In genomic region chr1:89923517-89923916, GRCh38 we compare ENCODE assay signal across 36 cellular contexts.
"Had no signal": no experiment of that assay in that cellular context is flagged by ENCODE, and none has a peak within 500 bp of the region (broad histone marks: within the 10 kb centered on the region; RNA-seq: fewer than 3 reads in every experiment).

No MANE protein-coding gene starts in this region.

- H3K27me3 Mint-ChIP-seq: activated CD4-positive, alpha-beta memory T cell treated with anti-CD3 and anti-CD28 coated beads for 36 hours; activated CD4-positive, alpha-beta T cell treated with anti-CD3 and anti-CD28 coated beads for 36 hours; activated CD4-positive, alpha-beta T cell treated with anti-CD3 and anti-CD28 coated beads, Interleukin-2, amount 10 ng/mL, durations not matched to agents 24 days and 14 days; activated CD8-positive, alpha-beta memory T cell treated with anti-CD3 and anti-CD28 coated beads, Interleukin-2, amount 10 ng/mL, durations not matched to agents 7 days and 5 days; activated naive CD4-positive, alpha-beta T cell treated with anti-CD3 and anti-CD28 coated beads, Interleukin-2, amount 50 U/mL, for 24 hours; activated naive CD8-positive, alpha-beta T cell treated with anti-CD3 and anti-CD28 coated beads for 36 hours; activated naive CD8-positive, alpha-beta T cell treated with anti-CD3 and anti-CD28 coated beads, Interleukin-2, amount 50 U/mL, for 24 hours; brain; central memory CD8-positive, alpha-beta T cell; dendritic cell treated with granulocyte-macrophage colony-stimulating factor and Interleukin-4, amounts not matched to agents 40 ng/mL and 50 ng/mL, for 4 days; T-helper 17 cell had no signal

- H3K4me3 Mint-ChIP-seq: activated CD4-positive, alpha-beta memory T cell treated with anti-CD3 and anti-CD28 coated beads for 36 hours; activated CD4-positive, alpha-beta T cell treated with anti-CD3 and anti-CD28 coated beads for 36 hours; activated CD4-positive, alpha-beta T cell treated with anti-CD3 and anti-CD28 coated beads, Interleukin-2, amount 10 ng/mL, durations not matched to agents 24 days and 14 days; activated CD8-positive, alpha-beta memory T cell treated with anti-CD3 and anti-CD28 coated beads, Interleukin-2, amount 10 ng/mL, durations not matched to agents 7 days and 5 days; activated CD8-positive, alpha-beta T cell treated with anti-CD3 and anti-CD28 coated beads, Interleukin-2, amount 10 ng/mL, durations not matched to agents 7 days and 5 days; activated naive CD4-positive, alpha-beta T cell treated with anti-CD3 and anti-CD28 coated beads for 36 hours; activated naive CD4-positive, alpha-beta T cell treated with anti-CD3 and anti-CD28 coated beads, Interleukin-2, amount 50 U/mL, for 24 hours; activated naive CD8-positive, alpha-beta T cell treated with anti-CD3 and anti-CD28 coated beads for 36 hours; activated naive CD8-positive, alpha-beta T cell treated with anti-CD3 and anti-CD28 coated beads, Interleukin-2, amount 50 U/mL, for 24 hours; activated T-helper 1 cell treated with anti-CD3 and anti-CD28 coated beads, Interleukin-12 subunit alpha, Interleukin-12 subunit beta, Interleukin-2, Interleukin-4 antibody, amounts not matched to agents 30 ng/mL and 10 ng/mL and 1 ng/mL, durations not matched to agents 14 hours and 24 hours and 36 hours; brain; central memory CD8-positive, alpha-beta T cell; dendritic cell treated with granulocyte-macrophage colony-stimulating factor and Interleukin-4, amounts not matched to agents 40 ng/mL and 50 ng/mL, for 4 days; T-helper 17 cell; T-helper 2 cell treated with Interferon-gamma antibody and Interleukin-4, amounts not matched to agents 5 μg/mL and 100 μg/mL, for 36 hours had no signal

- H3K27ac ChIP-seq: adrenal gland, coronary artery, gastrocnemius medialis, heart left ventricle had no signal

- H3K4me3 ChIP-seq: adrenal gland, coronary artery, dorsolateral prefrontal cortex, gastrocnemius medialis, heart left ventricle had no signal

- FAIRE-seq: bronchial epithelial cell had no signal

- H3K4me1 Mint-ChIP-seq: activated CD4-positive, alpha-beta T cell treated with anti-CD3 and anti-CD28 coated beads, Interleukin-2, amount 10 ng/mL, durations not matched to agents 24 days and 14 days had no signal

- H3K27ac Mint-ChIP-seq: activated CD4-positive, alpha-beta memory T cell treated with anti-CD3 and anti-CD28 coated beads for 36 hours; activated CD4-positive, alpha-beta T cell treated with anti-CD3 and anti-CD28 coated beads for 36 hours; activated CD4-positive, alpha-beta T cell treated with anti-CD3 and anti-CD28 coated beads, Interleukin-2, amount 10 ng/mL, durations not matched to agents 24 days and 14 days; activated CD8-positive, alpha-beta memory T cell treated with anti-CD3 and anti-CD28 coated beads, Interleukin-2, amount 10 ng/mL, durations not matched to agents 7 days and 5 days; activated CD8-positive, alpha-beta T cell treated with anti-CD3 and anti-CD28 coated beads, Interleukin-2, amount 10 ng/mL, durations not matched to agents 7 days and 5 days; activated naive CD4-positive, alpha-beta T cell treated with anti-CD3 and anti-CD28 coated beads for 36 hours; activated naive CD4-positive, alpha-beta T cell treated with anti-CD3 and anti-CD28 coated beads, Interleukin-2, amount 50 U/mL, for 24 hours; activated naive CD8-positive, alpha-beta T cell treated with anti-CD3 and anti-CD28 coated beads for 36 hours; activated naive CD8-positive, alpha-beta T cell treated with anti-CD3 and anti-CD28 coated beads, Interleukin-2, amount 50 U/mL, for 24 hours; activated T-helper 1 cell treated with anti-CD3 and anti-CD28 coated beads, Interleukin-12 subunit alpha, Interleukin-12 subunit beta, Interleukin-2, Interleukin-4 antibody, amounts not matched to agents 30 ng/mL and 10 ng/mL and 1 ng/mL, durations not matched to agents 14 hours and 24 hours and 36 hours; activated T-helper 2 cell treated with anti-CD3 and anti-CD28 coated beads, Interferon-gamma antibody, Interleukin-2, Interleukin-4, amounts not matched to agents 10 μg/mL and 5 μg/mL and 100 μg/mL, durations not matched to agents 14 hours and 24 hours and 36 hours; brain; dendritic cell treated with granulocyte-macrophage colony-stimulating factor and Interleukin-4, amounts not matched to agents 40 ng/mL and 50 ng/mL, for 4 days; T-helper 17 cell; T-helper 2 cell treated with Interferon-gamma antibody and Interleukin-4, amounts not matched to agents 5 μg/mL and 100 μg/mL, for 36 hours had no signal

- H3K9me3 ChIP-seq: adrenal gland, gastrocnemius medialis had no signal

- H3K27me3 ChIP-seq: adrenal gland, dorsolateral prefrontal cortex, gastrocnemius medialis, heart left ventricle had no signal

- H3K9me3 Mint-ChIP-seq: activated naive CD4-positive, alpha-beta T cell treated with anti-CD3 and anti-CD28 coated beads, Interleukin-2, amount 50 U/mL, for 24 hours; central memory CD8-positive, alpha-beta T cell; dendritic cell treated with granulocyte-macrophage colony-stimulating factor and Interleukin-4, amounts not matched to agents 40 ng/mL and 50 ng/mL, for 4 days had no signal

- ATAC-seq: activated CD4-positive, alpha-beta T cell treated with anti-CD3 and anti-CD28 coated beads for 36 hours; activated CD8-positive, alpha-beta memory T cell treated with anti-CD3 and anti-CD28 coated beads, Interleukin-2, amount 10 ng/mL, durations not matched to agents 7 days and 5 days; activated CD8-positive, alpha-beta T cell treated with anti-CD3 and anti-CD28 coated beads, Interleukin-2, amount 10 ng/mL, durations not matched to agents 7 days and 5 days; activated naive CD8-positive, alpha-beta T cell treated with anti-CD3 and anti-CD28 coated beads, Interleukin-2, amount 50 U/mL, for 24 hours; esophagus mucosa; gastrocnemius medialis; heart left ventricle; T-helper 17 cell had no signal

- H3K36me3 ChIP-seq: adrenal gland, gastrocnemius medialis had no signal

- DNase-seq: activated CD4-positive, alpha-beta memory T cell treated with anti-CD3 and anti-CD28 coated beads for 36 hours; activated CD4-positive, alpha-beta T cell treated with anti-CD3 and anti-CD28 coated beads for 36 hours; activated CD4-positive, alpha-beta T cell treated with anti-CD3 and anti-CD28 coated beads, Interleukin-2, amount 10 ng/mL, durations not matched to agents 24 days and 14 days; activated CD4-positive, CD25-positive, alpha-beta regulatory T cell; activated CD4-positive, CD25-positive, alpha-beta regulatory T cell treated with anti-CD3 and anti-CD28 coated beads, Interleukin-2, amount 50 U/mL, for 72 hours; activated CD8-positive, alpha-beta memory T cell treated with anti-CD3 and anti-CD28 coated beads, Interleukin-2, amount 10 ng/mL, durations not matched to agents 7 days and 5 days; activated CD8-positive, alpha-beta memory T cell treated with anti-CD3 and anti-CD28 coated beads, Interleukin-2, amount 50 U/mL, for 4 hours; activated CD8-positive, alpha-beta T cell treated with anti-CD3 and anti-CD28 coated beads, Interleukin-2, amount 10 ng/mL, durations not matched to agents 7 days and 5 days; activated effector memory CD4-positive, alpha-beta T cell treated with anti-CD3 and anti-CD28 coated beads, Interleukin-2, amount 50 U/mL, for 16 hours; activated naive CD4-positive, alpha-beta T cell treated with anti-CD3 and anti-CD28 coated beads for 36 hours; activated naive CD8-positive, alpha-beta T cell treated with anti-CD3 and anti-CD28 coated beads for 36 hours; activated naive CD8-positive, alpha-beta T cell treated with anti-CD3 and anti-CD28 coated beads, Interleukin-2, amount 50 U/mL, for 24 hours; activated T-cell treated with anti-CD3 and anti-CD28 coated beads, Interleukin-2, amount 50 U/mL, for 1 hour; activated T-cell treated with anti-CD3 and anti-CD28 coated beads, Interleukin-2, amount 50 U/mL, for 48 hours; adrenal gland; amygdala; aorta; dorsolateral prefrontal cortex; effector memory CD4-positive, alpha-beta T cell; foreskin fibroblast; gastrocnemius medialis; glutamatergic neuron; heart left ventricle; T-helper 1 cell; T-helper 17 cell; T1000 had no signal
